In genomic region chr17:63263053-63263452, GRCh38 we compare ENCODE assay signal across 29 cellular contexts.
"Had no signal": no experiment of that assay in that cellular context is flagged by ENCODE, and none has a peak within 500 bp of the region (broad histone marks: within the 10 kb centered on the region; RNA-seq: fewer than 3 reads in every experiment).

No MANE protein-coding gene starts in this region.

- H3K36me3 ChIP-seq: neural progenitor cell, pancreas, right lobe of liver, sigmoid colon, tibial artery, transverse colon, upper lobe of right lung had no signal

- H3K9me3 Mint-ChIP-seq: naive thymus-derived CD4-positive, alpha-beta T cell; natural killer cell; nephron; neural progenitor cell; stimulated activated memory B cell treated with anti-CD40 and anti-IgM and Interleukin-4, amounts not matched to agents 10 μg/mL and 1 μg/mL and 100 μg/mL, for 72 hours; stimulated activated naive CD8-positive, alpha-beta T cell treated with anti-CD3 and anti-CD28 coated beads, Interleukin-15, amount 100 ng/mL, for 72 hours; type B pancreatic cell had no signal

- H3K4me3 ChIP-seq: neural progenitor cell, pancreas, psoas muscle, right lobe of liver, sigmoid colon, smooth muscle cell, spleen, suprapubic skin, testis, tibial artery, transverse colon, upper lobe of right lung, uterus had no signal

- H3K27me3 ChIP-seq: neural progenitor cell, pancreas, right lobe of liver, sigmoid colon, spleen, suprapubic skin, testis, tibial artery, transverse colon, upper lobe of right lung, uterus had no signal

- H3K4me1 ChIP-seq: neural progenitor cell, pancreas, psoas muscle, right lobe of liver, sigmoid colon, spleen, suprapubic skin, testis, tibial artery, transverse colon, upper lobe of right lung, uterus had no signal

- DNase-seq: naive thymus-derived CD4-positive, alpha-beta T cell; natural killer cell; occipital lobe; pancreas; psoas muscle; right cardiac atrium; right lobe of liver; sigmoid colon; spleen; stimulated activated CD4-positive, alpha-beta T cell treated with anti-CD3 and anti-CD28 coated beads, Interleukin-12 subunit alpha, Interleukin-12 subunit beta, amount 100 ng/mL, for 4 hours; stimulated activated CD4-positive, alpha-beta T cell treated with anti-CD3 and anti-CD28 coated beads, Interleukin-1b, Interleukin-23, amount 100 ng/mL, for 48 hours; stimulated activated CD4-positive, alpha-beta T cell treated with anti-CD3 and anti-CD28 coated beads, Interleukin-4, amount 100 ng/mL, for 1 hour; stimulated activated CD4-positive, alpha-beta T cell treated with anti-CD3 and anti-CD28 coated beads, Interleukin-4, amount 100 ng/mL, for 4 hours; stimulated activated CD8-positive, alpha-beta memory T cell treated with anti-CD3 and anti-CD28 coated beads, Interleukin-4, amount 100 ng/mL, for 48 hours; stimulated activated naive CD4-positive, alpha-beta T cell; stimulated activated naive CD8-positive, alpha-beta T cell treated with anti-CD3 and anti-CD28 coated beads, Interleukin-15, amount 100 ng/mL, for 72 hours; stimulated activated naive CD8-positive, alpha-beta T cell treated with anti-CD3 and anti-CD28 coated beads, Interleukin-15, Interleukin-2, amounts not matched to agents 100 U/mL and 50 U/mL, for 24 hours; substantia nigra; testis; tibial artery; transverse colon; upper lobe of right lung; uterus had no signal

- H3K27ac ChIP-seq: neural progenitor cell, pancreas, psoas muscle, right lobe of liver, sigmoid colon, spleen, suprapubic skin, testis, tibial artery, transverse colon, upper lobe of right lung, uterus had no signal

- H3K4me1 Mint-ChIP-seq: naive thymus-derived CD4-positive, alpha-beta T cell; nephron; neural progenitor cell; stimulated activated naive CD8-positive, alpha-beta T cell treated with anti-CD3 and anti-CD28 coated beads, Interleukin-15, amount 100 ng/mL, for 72 hours had no signal

- H3K27me3 Mint-ChIP-seq: naive thymus-derived CD4-positive, alpha-beta T cell; stimulated activated naive CD8-positive, alpha-beta T cell treated with anti-CD3 and anti-CD28 coated beads, Interleukin-15, amount 100 ng/mL, for 72 hours; type B pancreatic cell had no signal

- H3K9ac ChIP-seq: neural progenitor cell had no signal

- H3K27ac Mint-ChIP-seq: naive thymus-derived CD4-positive, alpha-beta T cell; natural killer cell; nephron; neural progenitor cell; stimulated activated memory B cell treated with anti-CD40 and anti-IgM and Interleukin-4, amounts not matched to agents 10 μg/mL and 1 μg/mL and 100 μg/mL, for 72 hours; stimulated activated naive CD8-positive, alpha-beta T cell treated with anti-CD3 and anti-CD28 coated beads, Interleukin-15, amount 100 ng/mL, for 72 hours; type B pancreatic cell had no signal

- H2AFZ ChIP-seq: neural progenitor cell had no signal

- H3K4me3 Mint-ChIP-seq: naive thymus-derived CD4-positive, alpha-beta T cell; natural killer cell; nephron; neural progenitor cell; stimulated activated memory B cell treated with anti-CD40 and anti-IgM and Interleukin-4, amounts not matched to agents 10 μg/mL and 1 μg/mL and 100 μg/mL, for 72 hours; stimulated activated naive CD8-positive, alpha-beta T cell treated with anti-CD3 and anti-CD28 coated beads, Interleukin-15, amount 100 ng/mL, for 72 hours; type B pancreatic cell had no signal

- H3K4me2 ChIP-seq: neural progenitor cell, smooth muscle cell had no signal

- H3K9me3 ChIP-seq: pancreas, psoas muscle, right lobe of liver, sigmoid colon, spleen, suprapubic skin, testis, tibial artery, transverse colon, upper lobe of right lung, uterus had no signal

- FAIRE-seq: pancreas had no signal

- H3K36me3 Mint-ChIP-seq: natural killer cell; stimulated activated memory B cell treated with anti-CD40 and anti-IgM and Interleukin-4, amounts not matched to agents 10 μg/mL and 1 μg/mL and 100 μg/mL, for 72 hours had no signal
